Comparison of ENCODE assay signal across 9 cellular contexts in genomic region chr11:85316967-85317366, GRCh38.
A peak's percentile ranks its signal among the peaks of the same experiment; 100 is the strongest.
DNase-seq lines count a peak whose midpoint lies in the region; ATAC-seq and TF ChIP-seq lines count a peak whose summit lies in the region.
"Had no signal": no experiment of that assay in that cellular context is flagged by ENCODE, and none has a peak within 500 bp of the region (broad histone marks: within the 10 kb centered on the region; RNA-seq: fewer than 3 reads in every experiment).

No MANE protein-coding gene starts in this region.

- H3K27ac Mint-ChIP-seq in activated CD4-positive, alpha-beta memory T cell treated with anti-CD3 and anti-CD28 coated beads, Interleukin-2, amount 10 ng/mL, durations not matched to agents 7 days and 5 days: no peak overlapping the region
- no peak overlapping the region for H3K27ac Mint-ChIP-seq in activated naive CD8-positive, alpha-beta T cell treated with anti-CD3 and anti-CD28 coated beads, Interleukin-2, amount 50 U/mL, for 24 hours

- H3K27ac ChIP-seq in HL-60 (replicated peaks): peak overlapping the region; percentile 86
- H3K27ac ChIP-seq: right lobe of liver had no signal

- TF ChIP-seq CTCF in HL-60 (IDR thresholded peaks at IDR 0.05; ENCODE audit: insufficient read depth, low read length): no peak

- H3K9me3 Mint-ChIP-seq in activated CD4-positive, alpha-beta memory T cell treated with anti-CD3 and anti-CD28 coated beads, Interleukin-2, amount 10 ng/mL, durations not matched to agents 7 days and 5 days: peaks cover 6% of the 10 kb centered on the region
- peaks cover 8% of the 10 kb centered on the region for H3K9me3 Mint-ChIP-seq in activated naive CD8-positive, alpha-beta T cell treated with anti-CD3 and anti-CD28 coated beads, Interleukin-2, amount 50 U/mL, for 24 hours

- ATAC-seq in GM18502 (IDR thresholded peaks at IDR 0.05; ENCODE audit: poor library complexity, unreplicated experiment) (peak; percentile 98), GM21786 (IDR thresholded peaks at IDR 0.05; ENCODE audit: unreplicated experiment) (peak; percentile 98)
- no peak for ATAC-seq in activated naive CD8-positive, alpha-beta T cell treated with anti-CD3 and anti-CD28 coated beads, Interleukin-2, amount 50 U/mL, for 24 hours

- H3K4me3 ChIP-seq in HL-60 (replicated peaks; ENCODE audit: insufficient read depth, low read length): no peak overlapping the region
- H3K4me3 ChIP-seq: right lobe of liver had no signal

- H3K4me1 Mint-ChIP-seq in activated CD4-positive, alpha-beta memory T cell treated with anti-CD3 and anti-CD28 coated beads, Interleukin-2, amount 10 ng/mL, durations not matched to agents 7 days and 5 days: no peaks in the 10 kb centered on the region
- H3K4me1 Mint-ChIP-seq in activated naive CD8-positive, alpha-beta T cell treated with anti-CD3 and anti-CD28 coated beads, Interleukin-2, amount 50 U/mL, for 24 hours: peaks cover 2% of the 10 kb centered on the region

- CTCF ChIA-PET in activated CD4-positive, alpha-beta memory T cell treated with anti-CD3 and anti-CD28 coated beads, Interleukin-2, amount 10 ng/mL, durations not matched to agents 7 days and 5 days (lab: Charles Lee): no interaction called here

- DNase-seq in HL-60 (ENCODE audit: low read depth in 1 of 2, low spot score in 1 of 2): peak; percentile 41 to 79
- peak; percentile 9 for DNase-seq in SKM-1 (lab: John Stamatoyannopoulos, UW; ENCODE audit: unreplicated experiment)
- DNase-seq in activated CD4-positive, alpha-beta memory T cell treated with anti-CD3 and anti-CD28 coated beads, Interleukin-2, amount 10 ng/mL, durations not matched to agents 7 days and 5 days: no peak
- DNase-seq in NCI-H226: no peak
- DNase-seq in activated naive CD8-positive, alpha-beta T cell treated with anti-CD3 and anti-CD28 coated beads, Interleukin-2, amount 50 U/mL, for 24 hours: no peak
- no peak for DNase-seq in inferior parietal cortex (ENCODE audit: extremely low spot score)
- DNase-seq: right lobe of liver had no signal

- H3K4me3 Mint-ChIP-seq in activated CD4-positive, alpha-beta memory T cell treated with anti-CD3 and anti-CD28 coated beads, Interleukin-2, amount 10 ng/mL, durations not matched to agents 7 days and 5 days: no peak overlapping the region
- no peak overlapping the region for H3K4me3 Mint-ChIP-seq in activated naive CD8-positive, alpha-beta T cell treated with anti-CD3 and anti-CD28 coated beads, Interleukin-2, amount 50 U/mL, for 24 hours

- H3K27me3 ChIP-seq in HL-60 (ENCODE audit: insufficient read depth, poor library complexity, severe bottlenecking): no peaks in the 10 kb centered on the region
- H3K27me3 ChIP-seq: right lobe of liver had no signal

- no peaks in the 10 kb centered on the region for H3K27me3 Mint-ChIP-seq in activated CD4-positive, alpha-beta memory T cell treated with anti-CD3 and anti-CD28 coated beads, Interleukin-2, amount 10 ng/mL, durations not matched to agents 7 days and 5 days
- H3K27me3 Mint-ChIP-seq in activated naive CD8-positive, alpha-beta T cell treated with anti-CD3 and anti-CD28 coated beads, Interleukin-2, amount 50 U/mL, for 24 hours: no peaks in the 10 kb centered on the region

- POLR2A ChIA-PET in activated CD4-positive, alpha-beta memory T cell treated with anti-CD3 and anti-CD28 coated beads, Interleukin-2, amount 10 ng/mL, durations not matched to agents 7 days and 5 days (lab: Charles Lee): no interaction called here

- no peaks in the 10 kb centered on the region for H3K36me3 Mint-ChIP-seq in activated CD4-positive, alpha-beta memory T cell treated with anti-CD3 and anti-CD28 coated beads, Interleukin-2, amount 10 ng/mL, durations not matched to agents 7 days and 5 days (ENCODE audit: low read depth)
- H3K36me3 Mint-ChIP-seq in activated naive CD8-positive, alpha-beta T cell treated with anti-CD3 and anti-CD28 coated beads, Interleukin-2, amount 50 U/mL, for 24 hours (ENCODE audit: low read depth): no peaks in the 10 kb centered on the region

Comparison
In these comparisons a context has a peak if more than half of its experiments do, and no peak if none do; other contexts are left out.
1. DNase-seq: peak in HL-60 (2 of 2) and SKM-1 (single experiment); none in activated CD4-positive, alpha-beta memory T cell treated with anti-CD3 and anti-CD28 coated beads, Interleukin-2, amount 10 ng/mL, durations not matched to agents 7 days and 5 days (single experiment), NCI-H226 (single experiment), activated naive CD8-positive, alpha-beta T cell treated with anti-CD3 and anti-CD28 coated beads, Interleukin-2, amount 50 U/mL, for 24 hours (single experiment) and inferior parietal cortex (single experiment).